In the genomic region with DNA sequence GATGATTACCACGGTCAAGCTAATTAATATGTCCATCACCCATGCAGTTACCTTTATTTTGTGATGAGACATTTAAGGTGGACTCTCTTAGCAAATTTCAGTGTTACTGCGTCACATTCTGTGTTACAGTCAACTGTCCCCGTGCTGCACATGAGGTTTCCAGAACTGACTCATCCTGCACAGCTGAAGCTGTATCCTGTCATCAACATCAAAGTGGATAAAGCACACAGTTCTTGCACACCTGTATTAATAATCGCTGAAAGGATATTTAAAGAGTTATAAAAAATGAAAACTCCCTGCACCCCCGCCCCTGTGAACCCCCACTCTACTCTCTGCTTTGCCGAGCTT, we compare ENCODE assay signal across 16 cellular contexts. TPM values are rescaled to one million over a fixed set of nuclear protein-coding genes. Genes with fewer than 3 reads are reported as not detected.
DNase-seq lines count a peak whose midpoint lies in the region; ATAC-seq and TF ChIP-seq lines count a peak whose summit lies in the region.
"Had no signal": no experiment of that assay in that cellular context is flagged by ENCODE, and none has a peak within 500 bp of the region (broad histone marks: within the 10 kb centered on the region; RNA-seq: fewer than 3 reads in every experiment).

No MANE protein-coding gene starts in this region.

- TF ChIP-seq CTCF in activated CD8-positive, alpha-beta T cell treated with anti-CD3 and anti-CD28 coated beads for 36 hours (IDR thresholded peaks at IDR 0.05), result no peak

- CTCF ChIA-PET in activated CD8-positive, alpha-beta T cell treated with anti-CD3 and anti-CD28 coated beads for 36 hours (lab: Charles Lee), result interaction anchor here (1.2 to 1.5 kb wide), 3 partner anchors 9 to 210 kb away, joined by 3 to 4 read pairs (median 4); no protein-coding TSS in a partner anchor
- CTCF ChIA-PET in activated CD8-positive, alpha-beta T cell treated with anti-CD3 and anti-CD28 coated beads, Interleukin-2, amount 10 ng/mL, durations not matched to agents 7 days and 5 days (lab: Charles Lee), result interaction anchor here (1.2 kb wide), 1 partner anchor 210 kb away, joined by 3 read pairs; no protein-coding TSS in a partner anchor

- no peak overlapping the region for H3K27ac Mint-ChIP-seq in activated CD8-positive, alpha-beta T cell treated with anti-CD3 and anti-CD28 coated beads for 36 hours
- H3K27ac Mint-ChIP-seq in activated CD8-positive, alpha-beta T cell treated with anti-CD3 and anti-CD28 coated beads, Interleukin-2, amount 10 ng/mL, durations not matched to agents 7 days and 5 days, result no peak overlapping the region
- no peak overlapping the region for H3K27ac Mint-ChIP-seq in immature natural killer cell
- H3K27ac Mint-ChIP-seq: endodermal cell had no signal

- peaks cover 5% of the 10 kb centered on the region for H3K27me3 Mint-ChIP-seq in activated CD8-positive, alpha-beta T cell treated with anti-CD3 and anti-CD28 coated beads for 36 hours
- H3K27me3 Mint-ChIP-seq in activated CD8-positive, alpha-beta T cell treated with anti-CD3 and anti-CD28 coated beads, Interleukin-2, amount 10 ng/mL, durations not matched to agents 7 days and 5 days (ENCODE audit: low read depth), result peaks cover 30% of the 10 kb centered on the region
- H3K27me3 Mint-ChIP-seq in immature natural killer cell (ENCODE audit: low read depth in 3 of 3), result peaks cover 4 to 28% (median 18%) of the 10 kb centered on the region in 3 donors

- ATAC-seq in activated CD8-positive, alpha-beta T cell treated with anti-CD3 and anti-CD28 coated beads for 36 hours, result peak; percentile 74
- ATAC-seq in activated CD8-positive, alpha-beta T cell treated with anti-CD3 and anti-CD28 coated beads, Interleukin-2, amount 10 ng/mL, durations not matched to agents 7 days and 5 days, result no peak
- ATAC-seq: left lung had no signal

- H3K36me3 Mint-ChIP-seq in activated CD8-positive, alpha-beta T cell treated with anti-CD3 and anti-CD28 coated beads for 36 hours (ENCODE audit: low read depth), result no peaks in the 10 kb centered on the region
- H3K36me3 Mint-ChIP-seq in activated CD8-positive, alpha-beta T cell treated with anti-CD3 and anti-CD28 coated beads, Interleukin-2, amount 10 ng/mL, durations not matched to agents 7 days and 5 days (ENCODE audit: low read depth), result peaks cover 4% of the 10 kb centered on the region
- H3K36me3 Mint-ChIP-seq in immature natural killer cell, result no peaks in the 10 kb centered on the region

- POLR2A ChIA-PET in activated CD8-positive, alpha-beta T cell treated with anti-CD3 and anti-CD28 coated beads for 36 hours (lab: Charles Lee), result no interaction called here
- POLR2A ChIA-PET in activated CD8-positive, alpha-beta T cell treated with anti-CD3 and anti-CD28 coated beads, Interleukin-2, amount 10 ng/mL, durations not matched to agents 7 days and 5 days (lab: Charles Lee), result no interaction called here

- DNase-seq in activated CD8-positive, alpha-beta T cell treated with anti-CD3 and anti-CD28 coated beads for 36 hours, result peak; percentile 53
- DNase-seq in activated CD8-positive, alpha-beta T cell treated with anti-CD3 and anti-CD28 coated beads, Interleukin-2, amount 10 ng/mL, durations not matched to agents 7 days and 5 days, result no peak
- peak; percentile 22 for DNase-seq in T follicular helper cell (ENCODE audit: low read depth)
- peak; percentile 51 for DNase-seq in activated naive CD4-positive, alpha-beta T cell treated with anti-CD3 and anti-CD28 coated beads, Interleukin-2, amount 50 U/mL, for 16 hours
- DNase-seq in stimulated activated CD4-positive, alpha-beta T cell treated with anti-CD3 and anti-CD28 coated beads, TNF-alpha, amount 100 ng/mL, for 24 hours (ENCODE audit: low read depth in 3 of 3), result peak in 2 of 3 experiments; percentile 5 to 22
- no peak for DNase-seq in GOT3 (lab: John Stamatoyannopoulos, UW)
- no peak for DNase-seq in HuH-7.5 (ENCODE audit: low spot score)
- DNase-seq in immature natural killer cell, result no peak
- DNase-seq: ACHN, endodermal cell, left lung, NCI-H1436 treated with DMSO at 0.1 percent for 48 hours, NCI-H526 had no signal

- intact Hi-C loops in activated CD8-positive, alpha-beta T cell treated with anti-CD3 and anti-CD28 coated beads for 36 hours (cut with micrococcal nuclease), result no loop called here

- no peak overlapping the region for H3K4me3 Mint-ChIP-seq in activated CD8-positive, alpha-beta T cell treated with anti-CD3 and anti-CD28 coated beads for 36 hours
- H3K4me3 Mint-ChIP-seq in activated CD8-positive, alpha-beta T cell treated with anti-CD3 and anti-CD28 coated beads, Interleukin-2, amount 10 ng/mL, durations not matched to agents 7 days and 5 days, result no peak overlapping the region
- H3K4me3 Mint-ChIP-seq in immature natural killer cell, result no peak overlapping the region
- H3K4me3 Mint-ChIP-seq: endodermal cell had no signal

- H3K4me1 Mint-ChIP-seq in activated CD8-positive, alpha-beta T cell treated with anti-CD3 and anti-CD28 coated beads for 36 hours (ENCODE audit: low read depth), result peaks cover 6% of the 10 kb centered on the region
- H3K4me1 Mint-ChIP-seq in activated CD8-positive, alpha-beta T cell treated with anti-CD3 and anti-CD28 coated beads, Interleukin-2, amount 10 ng/mL, durations not matched to agents 7 days and 5 days (ENCODE audit: low read depth), result peaks cover 3% of the 10 kb centered on the region
- no peaks in the 10 kb centered on the region for H3K4me1 Mint-ChIP-seq in immature natural killer cell

- H3K9me3 Mint-ChIP-seq in activated CD8-positive, alpha-beta T cell treated with anti-CD3 and anti-CD28 coated beads for 36 hours, result peaks cover 12% of the 10 kb centered on the region
- H3K9me3 Mint-ChIP-seq in activated CD8-positive, alpha-beta T cell treated with anti-CD3 and anti-CD28 coated beads, Interleukin-2, amount 10 ng/mL, durations not matched to agents 7 days and 5 days (ENCODE audit: insufficient read depth), result peaks cover 18% of the 10 kb centered on the region
- H3K9me3 Mint-ChIP-seq in immature natural killer cell, result peaks cover 6 to 19% (median 14%) of the 10 kb centered on the region in 6 donors

RNA-seq across cellular contexts. Expression of a gene that starts 3.4 kb away (rescaled TPM):
- not detected for total RNA-seq in activated CD8-positive, alpha-beta T cell treated with anti-CD3 and anti-CD28 coated beads for 36 hours
- not detected for total RNA-seq in activated CD8-positive, alpha-beta T cell treated with anti-CD3 and anti-CD28 coated beads, Interleukin-2, amount 10 ng/mL, durations not matched to agents 7 days and 5 days
- polyA plus RNA-seq in immature natural killer cell, result not detected
- total RNA-seq: endodermal cell, left lung, osteocyte, skeletal muscle tissue, temporal lobe had no signal

RNA-seq across cellular contexts. Expression of a gene that starts 8.5 kb away (rescaled TPM):
- not detected for total RNA-seq in activated CD8-positive, alpha-beta T cell treated with anti-CD3 and anti-CD28 coated beads for 36 hours
- not detected for total RNA-seq in activated CD8-positive, alpha-beta T cell treated with anti-CD3 and anti-CD28 coated beads, Interleukin-2, amount 10 ng/mL, durations not matched to agents 7 days and 5 days
- not detected for polyA plus RNA-seq in immature natural killer cell
- total RNA-seq: endodermal cell, left lung, osteocyte, skeletal muscle tissue, temporal lobe had no signal

RNA-seq across cellular contexts. Expression of a gene that starts 10.2 kb away (rescaled TPM):
- not detected for total RNA-seq in activated CD8-positive, alpha-beta T cell treated with anti-CD3 and anti-CD28 coated beads for 36 hours
- total RNA-seq in activated CD8-positive, alpha-beta T cell treated with anti-CD3 and anti-CD28 coated beads, Interleukin-2, amount 10 ng/mL, durations not matched to agents 7 days and 5 days, result not detected
- not detected for polyA plus RNA-seq in immature natural killer cell
- total RNA-seq: endodermal cell, left lung, osteocyte, skeletal muscle tissue, temporal lobe had no signal

RNA-seq across cellular contexts. Expression of a gene that starts 16.6 kb away (rescaled TPM):
- not detected for total RNA-seq in activated CD8-positive, alpha-beta T cell treated with anti-CD3 and anti-CD28 coated beads for 36 hours
- total RNA-seq in activated CD8-positive, alpha-beta T cell treated with anti-CD3 and anti-CD28 coated beads, Interleukin-2, amount 10 ng/mL, durations not matched to agents 7 days and 5 days, result not detected
- not detected for polyA plus RNA-seq in immature natural killer cell
- total RNA-seq: endodermal cell, left lung, osteocyte, skeletal muscle tissue, temporal lobe had no signal

RNA-seq across cellular contexts. Expression of a gene that starts 25.2 kb away (rescaled TPM):
- total RNA-seq in activated CD8-positive, alpha-beta T cell treated with anti-CD3 and anti-CD28 coated beads for 36 hours, result not detected
- total RNA-seq in activated CD8-positive, alpha-beta T cell treated with anti-CD3 and anti-CD28 coated beads, Interleukin-2, amount 10 ng/mL, durations not matched to agents 7 days and 5 days, result not detected
- polyA plus RNA-seq in immature natural killer cell, result not detected
- total RNA-seq: endodermal cell, left lung, osteocyte, skeletal muscle tissue, temporal lobe had no signal

Comparison
In these comparisons a context has a peak if more than half of its experiments do, and no peak if none do; other contexts are left out.
1. DNase-seq: peak in activated CD8-positive, alpha-beta T cell treated with anti-CD3 and anti-CD28 coated beads for 36 hours (single experiment), T follicular helper cell (single experiment), activated naive CD4-positive, alpha-beta T cell treated with anti-CD3 and anti-CD28 coated beads, Interleukin-2, amount 50 U/mL, for 16 hours (single experiment) and stimulated activated CD4-positive, alpha-beta T cell treated with anti-CD3 and anti-CD28 coated beads, TNF-alpha, amount 100 ng/mL, for 24 hours (2 of 3); none in activated CD8-positive, alpha-beta T cell treated with anti-CD3 and anti-CD28 coated beads, Interleukin-2, amount 10 ng/mL, durations not matched to agents 7 days and 5 days (single experiment), GOT3 (single experiment), HuH-7.5 (single experiment) and immature natural killer cell (0 of 3).